Comparison of ENCODE assay signal across 1 cellular context in the genomic region with DNA sequence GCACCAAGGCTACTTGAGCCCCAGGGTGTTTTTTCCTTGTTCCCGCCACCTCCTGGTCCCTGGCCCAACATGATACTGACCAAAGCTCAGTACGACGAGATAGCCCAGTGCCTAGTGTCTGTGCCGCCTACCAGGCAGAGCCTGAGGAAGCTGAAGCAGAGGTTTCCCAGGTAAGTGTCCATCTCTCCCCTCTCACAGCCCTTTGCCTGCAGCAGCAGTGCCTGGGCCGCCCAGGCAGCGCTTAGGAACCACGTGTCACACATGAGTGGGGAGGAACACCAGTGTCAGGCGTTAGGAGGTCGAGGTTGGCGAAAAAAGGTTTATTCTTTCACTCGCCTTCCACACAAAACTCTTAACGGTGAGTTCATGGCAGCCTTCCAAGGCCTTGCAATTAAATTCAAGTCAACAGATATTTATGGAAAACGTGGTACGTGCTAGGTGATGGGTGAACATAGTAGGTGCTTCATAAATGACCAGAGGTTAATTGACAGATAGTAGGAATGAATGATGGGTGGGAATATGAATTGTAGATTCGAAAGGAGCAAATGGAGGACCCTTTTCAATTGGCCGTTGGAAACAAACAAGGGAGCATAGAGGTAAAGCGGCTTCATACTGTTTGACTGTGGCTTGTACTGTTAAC.
TF ChIP-seq lines count a peak whose summit lies in the region.

No MANE protein-coding gene starts in this region.

TF ChIP-seq in HepG2, 621 proteins besides CTCF, POLR2A, EP300 and RAD21 (continued from another document and continues in another):
- TF ChIP-seq, protein P1, sequence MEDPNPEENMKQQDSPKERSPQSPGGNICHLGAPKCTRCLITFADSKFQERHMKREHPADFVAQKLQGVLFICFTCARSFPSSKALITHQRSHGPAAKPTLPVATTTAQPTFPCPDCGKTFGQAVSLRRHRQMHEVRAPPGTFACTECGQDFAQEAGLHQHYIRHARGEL (CRISPR knock-in tag; IDR thresholded peaks at IDR 0.05): no peak
- TF ChIP-seq RARG (CRISPR knock-in tag; IDR thresholded peaks at IDR 0.05; ENCODE audit: low read depth): no peak
- TF ChIP-seq ESRRA (CRISPR knock-in tag; IDR thresholded peaks at IDR 0.05; ENCODE audit: low read depth): 0 out of 2 replicates have a peak, but pooled peaks have one; percentile 22
- TF ChIP-seq, protein P2, sequence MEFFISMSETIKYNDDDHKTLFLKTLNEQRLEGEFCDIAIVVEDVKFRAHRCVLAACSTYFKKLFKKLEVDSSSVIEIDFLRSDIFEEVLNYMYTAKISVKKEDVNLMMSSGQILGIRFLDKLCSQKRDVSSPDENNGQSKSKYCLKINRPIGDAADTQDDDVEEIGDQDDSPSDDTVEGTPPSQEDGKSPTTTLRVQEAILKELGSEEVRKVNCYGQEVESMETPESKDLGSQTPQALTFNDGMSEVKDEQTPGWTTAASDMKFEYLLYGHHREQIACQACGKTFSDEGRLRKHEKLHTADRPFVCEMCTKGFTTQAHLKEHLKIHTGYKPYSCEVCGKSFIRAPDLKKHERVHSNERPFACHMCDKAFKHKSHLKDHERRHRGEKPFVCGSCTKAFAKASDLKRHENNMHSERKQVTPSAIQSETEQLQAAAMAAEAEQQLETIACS (CRISPR knock-in tag; IDR thresholded peaks at IDR 0.05): no peak
- no peak for TF ChIP-seq NFIB (CRISPR knock-in tag; IDR thresholded peaks at IDR 0.05; ENCODE audit: borderline replicate concordance)
- TF ChIP-seq SNRNP70 (IDR thresholded peaks at IDR 0.05; ENCODE audit: low read depth, low read length): no peak
- TF ChIP-seq, protein P3, sequence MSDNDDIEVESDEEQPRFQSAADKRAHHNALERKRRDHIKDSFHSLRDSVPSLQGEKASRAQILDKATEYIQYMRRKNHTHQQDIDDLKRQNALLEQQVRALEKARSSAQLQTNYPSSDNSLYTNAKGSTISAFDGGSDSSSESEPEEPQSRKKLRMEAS (IDR thresholded peaks at IDR 0.05): peak; percentile 89
- TF ChIP-seq EHMT2 (IDR thresholded peaks at IDR 0.05; ENCODE audit: borderline replicate concordance, low read depth, low read length): no peak; the same call in 1 of the 2 replicates
- no peak for TF ChIP-seq ZNF841 (CRISPR knock-in tag; IDR thresholded peaks at IDR 0.05; ENCODE audit: borderline replicate concordance)
- TF ChIP-seq, protein P4, sequence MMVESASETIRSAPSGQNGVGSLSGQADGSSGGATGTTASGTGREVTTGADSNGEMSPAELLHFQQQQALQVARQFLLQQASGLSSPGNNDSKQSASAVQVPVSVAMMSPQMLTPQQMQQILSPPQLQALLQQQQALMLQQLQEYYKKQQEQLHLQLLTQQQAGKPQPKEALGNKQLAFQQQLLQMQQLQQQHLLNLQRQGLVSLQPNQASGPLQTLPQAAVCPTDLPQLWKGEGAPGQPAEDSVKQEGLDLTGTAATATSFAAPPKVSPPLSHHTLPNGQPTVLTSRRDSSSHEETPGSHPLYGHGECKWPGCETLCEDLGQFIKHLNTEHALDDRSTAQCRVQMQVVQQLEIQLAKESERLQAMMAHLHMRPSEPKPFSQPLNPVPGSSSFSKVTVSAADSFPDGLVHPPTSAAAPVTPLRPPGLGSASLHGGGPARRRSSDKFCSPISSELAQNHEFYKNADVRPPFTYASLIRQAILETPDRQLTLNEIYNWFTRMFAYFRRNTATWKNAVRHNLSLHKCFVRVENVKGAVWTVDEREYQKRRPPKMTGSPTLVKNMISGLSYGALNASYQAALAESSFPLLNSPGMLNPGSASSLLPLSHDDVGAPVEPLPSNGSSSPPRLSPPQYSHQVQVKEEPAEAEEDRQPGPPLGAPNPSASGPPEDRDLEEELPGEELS (CRISPR knock-in tag; IDR thresholded peaks at IDR 0.05): no peak
- no peak for TF ChIP-seq ZNF274 (CRISPR knock-in tag; IDR thresholded peaks at IDR 0.05)
- 0 out of 2 replicates have a peak, but pooled peaks have one; percentile 40 for TF ChIP-seq ZNF788 (CRISPR knock-in tag; IDR thresholded peaks at IDR 0.05; ENCODE audit: borderline replicate concordance)
- TF ChIP-seq MTA1 (CRISPR knock-in tag; IDR thresholded peaks at IDR 0.05; ENCODE audit: borderline replicate concordance): peak; percentile 63; the same call in 1 of the 2 replicates
- TF ChIP-seq, protein P5, sequence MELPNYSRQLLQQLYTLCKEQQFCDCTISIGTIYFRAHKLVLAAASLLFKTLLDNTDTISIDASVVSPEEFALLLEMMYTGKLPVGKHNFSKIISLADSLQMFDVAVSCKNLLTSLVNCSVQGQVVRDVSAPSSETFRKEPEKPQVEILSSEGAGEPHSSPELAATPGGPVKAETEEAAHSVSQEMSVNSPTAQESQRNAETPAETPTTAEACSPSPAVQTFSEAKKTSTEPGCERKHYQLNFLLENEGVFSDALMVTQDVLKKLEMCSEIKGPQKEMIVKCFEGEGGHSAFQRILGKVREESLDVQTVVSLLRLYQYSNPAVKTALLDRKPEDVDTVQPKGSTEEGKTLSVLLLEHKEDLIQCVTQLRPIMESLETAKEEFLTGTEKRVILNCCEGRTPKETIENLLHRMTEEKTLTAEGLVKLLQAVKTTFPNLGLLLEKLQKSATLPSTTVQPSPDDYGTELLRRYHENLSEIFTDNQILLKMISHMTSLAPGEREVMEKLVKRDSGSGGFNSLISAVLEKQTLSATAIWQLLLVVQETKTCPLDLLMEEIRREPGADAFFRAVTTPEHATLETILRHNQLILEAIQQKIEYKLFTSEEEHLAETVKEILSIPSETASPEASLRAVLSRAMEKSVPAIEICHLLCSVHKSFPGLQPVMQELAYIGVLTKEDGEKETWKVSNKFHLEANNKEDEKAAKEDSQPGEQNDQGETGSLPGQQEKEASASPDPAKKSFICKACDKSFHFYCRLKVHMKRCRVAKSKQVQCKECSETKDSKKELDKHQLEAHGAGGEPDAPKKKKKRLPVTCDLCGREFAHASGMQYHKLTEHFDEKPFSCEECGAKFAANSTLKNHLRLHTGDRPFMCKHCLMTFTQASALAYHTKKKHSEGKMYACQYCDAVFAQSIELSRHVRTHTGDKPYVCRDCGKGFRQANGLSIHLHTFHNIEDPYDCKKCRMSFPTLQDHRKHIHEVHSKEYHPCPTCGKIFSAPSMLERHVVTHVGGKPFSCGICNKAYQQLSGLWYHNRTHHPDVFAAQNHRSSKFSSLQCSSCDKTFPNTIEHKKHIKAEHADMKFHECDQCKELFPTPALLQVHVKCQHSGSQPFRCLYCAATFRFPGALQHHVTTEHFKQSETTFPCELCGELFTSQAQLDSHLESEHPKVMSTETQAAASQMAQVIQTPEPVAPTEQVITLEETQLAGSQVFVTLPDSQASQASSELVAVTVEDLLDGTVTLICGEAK (IDR thresholded peaks at IDR 0.05): no peak
- TF ChIP-seq, protein P5 (CRISPR knock-in tag; IDR thresholded peaks at IDR 0.05): peak; percentile 54; the same call in 1 of the 2 replicates
- TF ChIP-seq SNAI1 (CRISPR knock-in tag; IDR thresholded peaks at IDR 0.05; ENCODE audit: borderline replicate concordance): peak; percentile 77; the same call in 1 of the 2 replicates
- TF ChIP-seq, protein P6, sequence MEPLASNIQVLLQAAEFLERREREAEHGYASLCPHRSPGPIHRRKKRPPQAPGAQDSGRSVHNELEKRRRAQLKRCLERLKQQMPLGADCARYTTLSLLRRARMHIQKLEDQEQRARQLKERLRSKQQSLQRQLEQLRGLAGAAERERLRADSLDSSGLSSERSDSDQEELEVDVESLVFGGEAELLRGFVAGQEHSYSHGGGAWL (CRISPR knock-in tag; IDR thresholded peaks at IDR 0.05): 0 out of 2 replicates have a peak, but pooled peaks have one; percentile 54
- no peak for TF ChIP-seq ZFAT (CRISPR knock-in tag; conservative IDR thresholded peaks at IDR 0.05)
- TF ChIP-seq ZNF780A (CRISPR knock-in tag; IDR thresholded peaks at IDR 0.05): no peak
- TF ChIP-seq RNF2 (conservative IDR thresholded peaks at IDR 0.05; ENCODE audit: low read depth): peak; percentile 88; the same call in 1 of the 2 replicates
- TF ChIP-seq HMG20A (CRISPR knock-in tag; IDR thresholded peaks at IDR 0.05; ENCODE audit: borderline replicate concordance): no peak
- no peak for TF ChIP-seq HNF4A (CRISPR knock-in tag; IDR thresholded peaks at IDR 0.05)
- no peak for TF ChIP-seq ATRX (CRISPR knock-in tag; IDR thresholded peaks at IDR 0.05; ENCODE audit: borderline replicate concordance)
- TF ChIP-seq CBX1 (IDR thresholded peaks at IDR 0.05; ENCODE audit: low read depth): no peak
- no peak for TF ChIP-seq SMARCC2 (IDR thresholded peaks at IDR 0.05)
- TF ChIP-seq, protein P7, sequence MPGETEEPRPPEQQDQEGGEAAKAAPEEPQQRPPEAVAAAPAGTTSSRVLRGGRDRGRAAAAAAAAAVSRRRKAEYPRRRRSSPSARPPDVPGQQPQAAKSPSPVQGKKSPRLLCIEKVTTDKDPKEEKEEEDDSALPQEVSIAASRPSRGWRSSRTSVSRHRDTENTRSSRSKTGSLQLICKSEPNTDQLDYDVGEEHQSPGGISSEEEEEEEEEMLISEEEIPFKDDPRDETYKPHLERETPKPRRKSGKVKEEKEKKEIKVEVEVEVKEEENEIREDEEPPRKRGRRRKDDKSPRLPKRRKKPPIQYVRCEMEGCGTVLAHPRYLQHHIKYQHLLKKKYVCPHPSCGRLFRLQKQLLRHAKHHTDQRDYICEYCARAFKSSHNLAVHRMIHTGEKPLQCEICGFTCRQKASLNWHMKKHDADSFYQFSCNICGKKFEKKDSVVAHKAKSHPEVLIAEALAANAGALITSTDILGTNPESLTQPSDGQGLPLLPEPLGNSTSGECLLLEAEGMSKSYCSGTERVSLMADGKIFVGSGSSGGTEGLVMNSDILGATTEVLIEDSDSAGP (CRISPR knock-in tag; IDR thresholded peaks at IDR 0.05; ENCODE audit: borderline replicate concordance): peak; percentile 48; the same call in 1 of the 2 replicates
- 0 out of 2 replicates have a peak, but pooled peaks have one; percentile 51 for TF ChIP-seq ZFP41 (CRISPR knock-in tag; IDR thresholded peaks at IDR 0.05; ENCODE audit: borderline replicate concordance)
- peak; percentile 64 for TF ChIP-seq ZNF883 (CRISPR knock-in tag; IDR thresholded peaks at IDR 0.05; ENCODE audit: not compliant biosample characterization)
- TF ChIP-seq ZNF619 (CRISPR knock-in tag; IDR thresholded peaks at IDR 0.05): 0 out of 2 replicates have a peak, but pooled peaks have one; percentile 24
- TF ChIP-seq ZNF567 (CRISPR knock-in tag; IDR thresholded peaks at IDR 0.05; ENCODE audit: borderline replicate concordance): 0 out of 2 replicates have a peak, but pooled peaks have one; percentile 75
- TF ChIP-seq NRL (CRISPR knock-in tag; IDR thresholded peaks at IDR 0.05; ENCODE audit: borderline replicate concordance): peak; percentile 69; the same call in 1 of the 2 replicates
- TF ChIP-seq, protein P8, sequence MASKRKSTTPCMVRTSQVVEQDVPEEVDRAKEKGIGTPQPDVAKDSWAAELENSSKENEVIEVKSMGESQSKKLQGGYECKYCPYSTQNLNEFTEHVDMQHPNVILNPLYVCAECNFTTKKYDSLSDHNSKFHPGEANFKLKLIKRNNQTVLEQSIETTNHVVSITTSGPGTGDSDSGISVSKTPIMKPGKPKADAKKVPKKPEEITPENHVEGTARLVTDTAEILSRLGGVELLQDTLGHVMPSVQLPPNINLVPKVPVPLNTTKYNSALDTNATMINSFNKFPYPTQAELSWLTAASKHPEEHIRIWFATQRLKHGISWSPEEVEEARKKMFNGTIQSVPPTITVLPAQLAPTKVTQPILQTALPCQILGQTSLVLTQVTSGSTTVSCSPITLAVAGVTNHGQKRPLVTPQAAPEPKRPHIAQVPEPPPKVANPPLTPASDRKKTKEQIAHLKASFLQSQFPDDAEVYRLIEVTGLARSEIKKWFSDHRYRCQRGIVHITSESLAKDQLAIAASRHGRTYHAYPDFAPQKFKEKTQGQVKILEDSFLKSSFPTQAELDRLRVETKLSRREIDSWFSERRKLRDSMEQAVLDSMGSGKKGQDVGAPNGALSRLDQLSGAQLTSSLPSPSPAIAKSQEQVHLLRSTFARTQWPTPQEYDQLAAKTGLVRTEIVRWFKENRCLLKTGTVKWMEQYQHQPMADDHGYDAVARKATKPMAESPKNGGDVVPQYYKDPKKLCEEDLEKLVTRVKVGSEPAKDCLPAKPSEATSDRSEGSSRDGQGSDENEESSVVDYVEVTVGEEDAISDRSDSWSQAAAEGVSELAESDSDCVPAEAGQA (IDR thresholded peaks at IDR 0.05; ENCODE audit: low read depth): no peak
- TF ChIP-seq, protein P8 (CRISPR knock-in tag; IDR thresholded peaks at IDR 0.05; ENCODE audit: borderline replicate concordance): no peak
- TF ChIP-seq ZKSCAN8 (CRISPR knock-in tag; IDR thresholded peaks at IDR 0.05; ENCODE audit: borderline replicate concordance): no peak
- no peak for TF ChIP-seq SMAD3 (CRISPR knock-in tag; IDR thresholded peaks at IDR 0.05)
